ENCODE assay signal across 1 cellular context in genomic region chr12:130044991-130045621, GRCh38.
TF ChIP-seq lines count a peak whose summit lies in the region.

No MANE protein-coding gene starts in this region.

TF ChIP-seq in WTC11, 78 proteins besides CTCF, POLR2A, EP300 and RAD21 (continued from another document):
- TF ChIP-seq ZBTB43 (CRISPR knock-in tag; IDR thresholded peaks at IDR 0.05): no peak
- TF ChIP-seq ATF1 (CRISPR knock-in tag; IDR thresholded peaks at IDR 0.05): no peak
- TF ChIP-seq TEAD1 (CRISPR knock-in tag; IDR thresholded peaks at IDR 0.05): no peak
- TF ChIP-seq NR1H2 (CRISPR knock-in tag; IDR thresholded peaks at IDR 0.05): no peak
- TF ChIP-seq PREB (CRISPR knock-in tag; IDR thresholded peaks at IDR 0.05; ENCODE audit: borderline replicate concordance): no peak
- no peak for TF ChIP-seq OVOL2 (CRISPR knock-in tag; IDR thresholded peaks at IDR 0.05; ENCODE audit: borderline replicate concordance)
- no peak for TF ChIP-seq ZNF317 (CRISPR knock-in tag; IDR thresholded peaks at IDR 0.05; ENCODE audit: borderline replicate concordance, low read depth)
- TF ChIP-seq JAZF1 (CRISPR knock-in tag; IDR thresholded peaks at IDR 0.05): no peak
